Comparison of ENCODE assay signal across 16 cellular contexts in the genomic region with DNA sequence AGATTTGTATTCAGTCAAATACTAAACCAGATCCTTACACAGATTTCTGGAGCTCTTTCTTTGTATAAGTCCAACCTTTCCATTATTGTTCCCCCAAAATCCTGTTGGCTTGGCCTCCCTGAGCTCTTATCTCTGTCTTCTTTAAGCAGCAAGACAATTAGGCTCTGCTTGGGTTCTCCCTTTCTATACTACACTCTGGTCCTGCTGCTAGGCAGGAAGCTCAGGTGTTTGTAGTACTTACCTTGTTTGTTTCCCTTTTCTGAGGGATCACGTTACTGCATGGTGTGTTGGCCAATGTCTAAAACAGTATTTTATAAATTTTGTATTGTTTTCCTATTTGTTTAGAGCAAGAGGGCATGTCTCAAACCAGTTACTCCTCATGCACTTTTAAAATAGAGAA.
"Had no signal": no experiment of that assay in that cellular context is flagged by ENCODE, and none has a peak within 500 bp of the region (broad histone marks: within the 10 kb centered on the region; RNA-seq: fewer than 3 reads in every experiment).

No MANE protein-coding gene starts in this region.

- FAIRE-seq: pancreas had no signal

- H3K27ac ChIP-seq: gastroesophageal sphincter, hepatocyte, lower lobe of right lung, pancreas, upper lobe of left lung had no signal

- H3K4me1 ChIP-seq: gastroesophageal sphincter, lower lobe of right lung, upper lobe of left lung had no signal

- H3K36me3 ChIP-seq: gastroesophageal sphincter, lower lobe of right lung, pancreas, upper lobe of left lung had no signal

- H3K4me3 ChIP-seq: gastroesophageal sphincter, hepatocyte, lower lobe of right lung, pancreas, upper lobe of left lung had no signal

- H3K27me3 ChIP-seq: gastroesophageal sphincter, hepatocyte, pancreas, upper lobe of left lung had no signal

- DNase-seq: activated CD4-positive, alpha-beta T cell treated with anti-CD3 and anti-CD28 coated beads, Interleukin-2, amount 50 U/mL, for 1 hour; activated naive CD4-positive, alpha-beta T cell treated with anti-CD3 and anti-CD28 coated beads, Interleukin-2, amount 10 ng/mL, durations not matched to agents 7 days and 5 days; activated T-cell treated with anti-CD3 and anti-CD28 coated beads for 4 hours; caudate nucleus; cortex of kidney; effector CD8-positive, alpha-beta T cell; left cardiac atrium; lower lobe of right lung; midbrain; pancreas; stimulated activated CD4-positive, alpha-beta T cell treated with anti-CD3 and anti-CD28 coated beads, Interleukin-2, amount 100 ng/mL, for 48 hours; stimulated activated CD8-positive, alpha-beta memory T cell treated with anti-CD3 and anti-CD28 coated beads, Interleukin-4, amount 100 ng/mL, for 48 hours; upper lobe of left lung had no signal

- H3K9me3 ChIP-seq: gastroesophageal sphincter, lower lobe of right lung, pancreas, upper lobe of left lung had no signal

- ATAC-seq: activated T-helper 17 cell treated with anti-CD3 and anti-CD28 coated beads, Interleukin-2, amount 50 U/mL, for 72 hours; gastroesophageal sphincter; left cardiac atrium; lower lobe of right lung; pancreas had no signal
